20 cellular contexts compared by ENCODE assay signal in genomic region chr3:136778865-136779264, GRCh38. TPM values are rescaled to one million over a fixed set of nuclear protein-coding genes. Genes with fewer than 3 reads are reported as not detected.
A peak's percentile ranks its signal among the peaks of the same experiment; 100 is the strongest.
DNase-seq lines count a peak whose midpoint lies in the region; ATAC-seq and TF ChIP-seq lines count a peak whose summit lies in the region.
"Had no signal": no experiment of that assay in that cellular context is flagged by ENCODE, and none has a peak within 500 bp of the region (broad histone marks: within the 10 kb centered on the region; RNA-seq: fewer than 3 reads in every experiment).

No MANE protein-coding gene starts in this region.

- H3K9me2 ChIP-seq in OCI-LY7 (ENCODE audit: insufficient read depth, low read length) = no peaks in the 10 kb centered on the region

- H3K27me3 ChIP-seq in RWPE2 (ENCODE audit: insufficient read depth, poor library complexity, severe bottlenecking) (no peaks in the 10 kb centered on the region), neuronal stem cell (ENCODE audit: control insufficient read depth in 3 of 3, insufficient read depth in 3 of 3, low read depth in 1 of 3, low read length in 3 of 3) (no peaks in the 10 kb centered on the region)
- H3K27me3 ChIP-seq: ascending aorta, right atrium auricular region had no signal

- H3K27ac ChIP-seq in RWPE2 (ENCODE audit: poor library complexity, severe bottlenecking) (no peak overlapping the region), neuronal stem cell (replicated peaks; ENCODE audit: low read length) (no peak overlapping the region), OCI-LY7 (ENCODE audit: low read depth, low read length, poor library complexity, severe bottlenecking) (no peak overlapping the region)
- H3K27ac ChIP-seq: ascending aorta, coronary artery, epithelial cell of prostate, right atrium auricular region had no signal

- H3K4me3 ChIP-seq in RWPE2 (ENCODE audit: severe bottlenecking) (no peak overlapping the region), fibroblast of pulmonary artery (replicated peaks; ENCODE audit: low read depth, low read length) (no peak overlapping the region), neuronal stem cell (ENCODE audit: low read length in 2 of 2) (no peak overlapping the region), OCI-LY7 (ENCODE audit: low read depth, low read length, poor library complexity, severe bottlenecking) (no peak overlapping the region)
- H3K4me3 ChIP-seq: ascending aorta, coronary artery, right atrium auricular region had no signal

- H2BK120ac ChIP-seq in neuronal stem cell (ENCODE audit: low read depth, low read length) = no peak overlapping the region

- H2AK5ac ChIP-seq in neuronal stem cell (ENCODE audit: low read depth, low read length) = no peak overlapping the region

- no peaks in the 10 kb centered on the region for H3K79me2 ChIP-seq in OCI-LY7 (ENCODE audit: insufficient read depth, low read depth, low read length)

- H4K91ac ChIP-seq in neuronal stem cell (ENCODE audit: low read depth, low read length, poor library complexity) = no peak overlapping the region

- POLR2A ChIA-PET in OCI-LY7 (lab: Charles Lee) = interaction anchor here (2.6 kb wide), 1 partner anchor 15 kb away, joined by 8 read pairs; no protein-coding TSS in a partner anchor

- peak overlapping the region; percentile 24 for H4K8ac ChIP-seq in neuronal stem cell (ENCODE audit: low read depth, low read length)

- H3K18ac ChIP-seq in neuronal stem cell (ENCODE audit: low read length) = no peak overlapping the region

- H3K4me1 ChIP-seq in RWPE2 (ENCODE audit: insufficient read depth, poor library complexity, severe bottlenecking) = no peaks in the 10 kb centered on the region
- H3K4me1 ChIP-seq in neuronal stem cell (ENCODE audit: control insufficient read depth in 2 of 2, insufficient read depth in 1 of 2, low read depth in 1 of 2, low read length in 2 of 2) = peaks cover 0 to 7% of the 10 kb centered on the region in 2 donors
- no peaks in the 10 kb centered on the region for H3K4me1 ChIP-seq in OCI-LY7 (ENCODE audit: insufficient read depth, low read length, poor library complexity, severe bottlenecking)
- H3K4me1 ChIP-seq: ascending aorta, right atrium auricular region had no signal

- no peak overlapping the region for H2BK12ac ChIP-seq in neuronal stem cell (ENCODE audit: low read length)

- no peaks in the 10 kb centered on the region for H3K9me3 ChIP-seq in RWPE2 (ENCODE audit: severe bottlenecking)
- H3K9me3 ChIP-seq in neuronal stem cell (replicated peaks in 1 of 2; ENCODE audit: control insufficient read depth in 2 of 2, insufficient read depth in 1 of 2, low read depth in 1 of 2, low read length in 2 of 2) = no peaks in the 10 kb centered on the region
- H3K9me3 ChIP-seq in OCI-LY7 (ENCODE audit: low read length) = no peaks in the 10 kb centered on the region
- H3K9me3 ChIP-seq: ascending aorta, right atrium auricular region had no signal

- H3K14ac ChIP-seq in neuronal stem cell (ENCODE audit: low read length) = no peak overlapping the region

- H3K79me1 ChIP-seq in neuronal stem cell (ENCODE audit: low read depth, low read length) = no peaks in the 10 kb centered on the region

- 0 out of 3 replicates have a peak, but pooled peaks have one; percentile 33 for ATAC-seq in RWPE2 (ENCODE audit: low read depth)
- ATAC-seq: PC-3 had no signal

- BruUV-seq in OCI-LY7 (replicated peaks; lab: Mats Ljungman, UMichigan) = no TSS peak

- no peak overlapping the region for H3K9ac ChIP-seq in neuronal stem cell (ENCODE audit: low read depth, low read length, poor library complexity)

- H3K36me3 ChIP-seq in RWPE2 (ENCODE audit: low read depth) = no peaks in the 10 kb centered on the region
- H3K36me3 ChIP-seq in neuronal stem cell (replicated peaks in 1 of 2; ENCODE audit: control insufficient read depth in 2 of 2, insufficient read depth in 2 of 2, low read length in 2 of 2) = no peaks in the 10 kb centered on the region
- H3K36me3 ChIP-seq in OCI-LY7 (ENCODE audit: insufficient read depth, low read length) = no peaks in the 10 kb centered on the region
- H3K36me3 ChIP-seq: ascending aorta, right atrium auricular region had no signal

- no CpG with 5 or more reads among the region's 4 CpGs for WGBS in neuronal stem cell (ENCODE audit: extremely low coverage in 2 of 2, insufficient read length in 2 of 2, insufficient replicate concordance in 1 of 2), 2 donors

- no peaks in the 10 kb centered on the region for H4K20me1 ChIP-seq in OCI-LY7 (ENCODE audit: insufficient read depth, low read length)

- CTCF ChIA-PET in OCI-LY7 (lab: Charles Lee; ENCODE audit: unreplicated experiment) = no interaction called here

- H3K4me2 ChIP-seq in neuronal stem cell (ENCODE audit: insufficient read depth, low read length, poor library complexity, severe bottlenecking) = no peak overlapping the region
- H3K4me2 ChIP-seq in OCI-LY7 (ENCODE audit: low read length) = no peak overlapping the region

- peak overlapping the region; percentile 3 for H2AFZ ChIP-seq in neuronal stem cell (ENCODE audit: low read length)
- no peak overlapping the region for H2AFZ ChIP-seq in OCI-LY7 (ENCODE audit: low read length)

- H2BK5ac ChIP-seq in neuronal stem cell (ENCODE audit: low read length) = no peak overlapping the region

- H3K4ac ChIP-seq in neuronal stem cell (ENCODE audit: low read length) = no peak overlapping the region

- no peak overlapping the region for H2BK15ac ChIP-seq in neuronal stem cell (ENCODE audit: low read length)

- H3K23ac ChIP-seq in neuronal stem cell (ENCODE audit: low read depth, low read length, poor library complexity) = no peak overlapping the region

- DNase-seq in AG20443 (ENCODE audit: low spot score) (peak; percentile 27), RWPE2 (ENCODE audit: low spot score) (no peak), fibroblast of pulmonary artery (ENCODE audit: low read depth) (peak; percentile 31), neuronal stem cell (ENCODE audit: low spot score) (no peak), NCI-H2081 (lab: John Stamatoyannopoulos, UW) (no peak), HPDE6-E6E7 (ENCODE audit: extremely low spot score) (no peak), OCI-LY7 (ENCODE audit: low spot score) (no peak)
- DNase-seq in activated T-cell treated with anti-CD3 and anti-CD28 coated beads, Interleukin-2, amount 50 U/mL, for 1 hour = no peak
- DNase-seq: activated CD4-positive, alpha-beta T cell treated with anti-CD3 and anti-CD28 coated beads for 4 hours; activated gamma-delta T cell treated with Interleukin-2 at 50 U/mL for 16 hours; head of caudate nucleus; immature natural killer cell; mesendoderm; NCI-H187 treated with DMSO at 0.1 percent for 48 hours; NCI-H526 treated with DMSO at 0.1 percent for 48 hours; PC-3 had no signal

- intact Hi-C loops in OCI-LY7 (cut with micrococcal nuclease; ENCODE audit: unreplicated experiment) = no loop called here

- no peak for TF ChIP-seq CTCF in RWPE2 (IDR thresholded peaks at IDR 0.05; ENCODE audit: poor library complexity, severe bottlenecking)
- TF ChIP-seq CTCF in fibroblast of pulmonary artery (IDR thresholded peaks at IDR 0.05; ENCODE audit: low read length, missing control alignments) = no peak
- TF ChIP-seq CTCF in OCI-LY7 (conservative IDR thresholded peaks at IDR 0.05; ENCODE audit: low read length) = no peak

RNA-seq across cellular contexts. Expression of gene STAG1, which starts 26.7 kb away (rescaled TPM):
- 9.2 TPM for polyA plus RNA-seq in neuronal stem cell (2013, experiment 1 of 2)
- polyA plus RNA-seq in neuronal stem cell (2013, experiment 2 of 2) = 10.0 TPM
- 30.7 and 32.8 TPM in 2 replicates for total RNA-seq in OCI-LY7 (2014; rRNA removed; shearing (Covaris generic))
- total RNA-seq in OCI-LY7 (2022) = 46.6 and 49.9 TPM in 2 replicates

RNA-seq across cellular contexts. Expression of gene SLC35G2, which starts 40.1 kb away (rescaled TPM):
- 0.82 TPM for polyA plus RNA-seq in neuronal stem cell (2013, experiment 1 of 2)
- 0.73 TPM for polyA plus RNA-seq in neuronal stem cell (2013, experiment 2 of 2)
- 0.13 TPM in 1 of 2 replicates, not detected in the other for total RNA-seq in OCI-LY7 (2014; rRNA removed; shearing (Covaris generic))
- total RNA-seq in OCI-LY7 (2022) = 0.40 and 0.59 TPM in 2 replicates

Comparison
In these comparisons a context has a peak if more than half of its experiments do, and no peak if none do; other contexts are left out.
1. DNase-seq: peak in AG20443 (single experiment) and fibroblast of pulmonary artery (single experiment); none in RWPE2 (single experiment), neuronal stem cell (single experiment), NCI-H2081 (0 of 2), HPDE6-E6E7 (single experiment), activated T-cell treated with anti-CD3 and anti-CD28 coated beads, Interleukin-2, amount 50 U/mL, for 1 hour (single experiment) and OCI-LY7 (single experiment).